In genomic region chr7:32680259-32681173, GRCh38 we compare ENCODE assay signal across 13 cellular contexts.
A peak's percentile ranks its signal among the peaks of the same experiment; 100 is the strongest.
DNase-seq lines count a peak whose midpoint lies in the region; ATAC-seq, FAIRE-seq and TF ChIP-seq lines count a peak whose summit lies in the region.
"Had no signal": no experiment of that assay in that cellular context is flagged by ENCODE, and none has a peak within 500 bp of the region (broad histone marks: within the 10 kb centered on the region; RNA-seq: fewer than 3 reads in every experiment).

No MANE protein-coding gene starts in this region.

- no peaks in the 10 kb centered on the region for H3K79me2 ChIP-seq in GM12878 (ENCODE audit: control insufficient read depth, insufficient read depth, low read length)

- H3K4me3 ChIP-seq in AG10803 (ENCODE audit: low read length) = no peak overlapping the region
- H3K4me3 ChIP-seq in HUES6 (ENCODE audit: low read depth, low read length) = no peak overlapping the region
- no peak overlapping the region for H3K4me3 ChIP-seq in GM12878
- H3K4me3 ChIP-seq in iPS-20b (ENCODE audit: low read length) = peak overlapping the region; percentile 5; the same call in 1 of the 2 replicates
- no peak overlapping the region for H3K4me3 ChIP-seq in adrenal gland

- H3K9ac ChIP-seq in HUES6 (ENCODE audit: low read length) (no peak overlapping the region), GM12878 (ENCODE audit: control insufficient read depth, insufficient read depth, low read length) (no peak overlapping the region), iPS-20b (ENCODE audit: low read depth, low read length) (peak overlapping the region; percentile 65; the same call in 1 of the 2 replicates)

- no peaks in the 10 kb centered on the region for H3K4me1 Mint-ChIP-seq in HFFc6 (ENCODE audit: low read depth)

- 29% methylated on average over 6 of the region's 6 CpGs for WGBS in GM12878 (ENCODE audit: insufficient coverage, insufficient replicate concordance, low lambda C conversion rate, missing lambda C conversion rate)
- WGBS in adrenal gland, 4 donors = 71 to 77% (median 74%) methylated on average over 6 of the region's 6 CpGs

- H3K27me3 ChIP-seq in HUES6 (ENCODE audit: control insufficient read depth, insufficient read depth, low read length) (no peaks in the 10 kb centered on the region), GM12878 (replicated peaks in 1 of 2; ENCODE audit: control insufficient read depth in 2 of 2, insufficient read depth in 2 of 2, low read length in 1 of 2) (no peaks in the 10 kb centered on the region), iPS-20b (ENCODE audit: insufficient read depth, low read length) (no peaks in the 10 kb centered on the region), adrenal gland (no peaks in the 10 kb centered on the region)

- RAD21 ChIA-PET in GM12878 (lab: Charles Lee; ENCODE audit: unreplicated experiment) = no interaction called here

- TF ChIP-seq POLR2A in GM12878 (IDR thresholded peaks at IDR 0.05; ENCODE audit: low read depth, low read length) (no peak), adrenal gland (IDR thresholded peaks at IDR 0.05) (no peak)

- H3K36me3 ChIP-seq in HUES6 (ENCODE audit: control insufficient read depth, insufficient read depth, low read length) (peaks cover 8% of the 10 kb centered on the region; the same call in 1 of the 2 replicates), GM12878 (ENCODE audit: control insufficient read depth in 2 of 2, insufficient read depth in 2 of 2, low read length in 1 of 2) (no peaks in the 10 kb centered on the region), iPS-20b (ENCODE audit: insufficient read depth, low read depth, low read length) (peaks cover 7% of the 10 kb centered on the region; the same call in 1 of the 2 replicates), adrenal gland (replicated peaks in 1 of 2) (no peaks in the 10 kb centered on the region)

- no peak overlapping the region for H3K4me2 ChIP-seq in GM12878 (ENCODE audit: control insufficient read depth, insufficient read depth)

- TF ChIP-seq CTCF in AG10803 (conservative IDR thresholded peaks at IDR 0.05; ENCODE audit: low read length) (no peak), GM12878 (IDR thresholded peaks at IDR 0.05 in 2 of 3, conservative IDR thresholded peaks at IDR 0.05 in 1 of 3; ENCODE audit: control insufficient read depth in 2 of 3, extremely low read depth in 1 of 3, insufficient read depth in 1 of 3, low read depth in 3 of 3, low read length in 3 of 3) (no peak), adrenal gland (IDR thresholded peaks at IDR 0.05) (no peak), HFFc6 (IDR thresholded peaks at IDR 0.05) (no peak)

- peak overlapping the region; percentile 48; the same call in 1 of the 2 replicates for H3K27ac ChIP-seq in HUES6 (ENCODE audit: low read depth, low read length)
- no peak overlapping the region for H3K27ac ChIP-seq in GM12878 (ENCODE audit: control insufficient read depth, insufficient read depth)
- peak overlapping the region; percentile 88 for H3K27ac ChIP-seq in iPS-20b (ENCODE audit: low read length)
- H3K27ac ChIP-seq in adrenal gland = no peak overlapping the region

- POLR2A ChIA-PET in GM12878 (lab: Charles Lee) = no interaction called here

- TF ChIP-seq RAD21 in GM12878 (IDR thresholded peaks at IDR 0.05; ENCODE audit: insufficient read depth, low read depth, low read length) = no peak

- H3K4me3 Mint-ChIP-seq in HFFc6 = no peak overlapping the region

- CTCF ChIA-PET in GM12878 (lab: Yijun Ruan, JAX) = interaction anchor here (1.0 kb wide), 1 partner anchor 165 kb away, joined by 3 read pairs; no protein-coding TSS in a partner anchor

- in situ Hi-C loops in GM12878 (cut with MboI) = no loop called here

- DNase-seq in AG10803 (ENCODE audit: low read depth) (peak; percentile 70), GM12878 (ENCODE audit: low read depth, low spot score) (no peak), adrenal gland (no peak), HFFc6 (no peak)
- DNase-seq: activated CD4-positive, CD25-positive, alpha-beta regulatory T cell; cortex of kidney; NCI-H1694 treated with DMSO at 0.1 percent for 48 hours; RPMI8226 had no signal

- BruUV-seq in GM12878 (replicated peaks; lab: Mats Ljungman, UMichigan) = no TSS peak

- peaks cover 4% of the 10 kb centered on the region; the same call in 1 of the 2 replicates for H3K36me3 Mint-ChIP-seq in HFFc6 (ENCODE audit: low read depth)

- H3K9me3 ChIP-seq in HUES6 (ENCODE audit: control insufficient read depth, insufficient read depth, low read depth, low read length) (peaks cover 14% of the 10 kb centered on the region), GM12878 (replicated peaks; ENCODE audit: control insufficient read depth, insufficient read depth, low read length) (no peaks in the 10 kb centered on the region), iPS-20b (ENCODE audit: insufficient read depth, low read depth, low read length) (peaks cover 8% of the 10 kb centered on the region), adrenal gland (replicated peaks in 1 of 3) (no peaks in the 10 kb centered on the region)

- no peaks in the 10 kb centered on the region for H4K20me1 ChIP-seq in GM12878 (ENCODE audit: control insufficient read depth, insufficient read depth)

- H2AFZ ChIP-seq in GM12878 (ENCODE audit: control insufficient read depth, low read depth, low read length) = no peak overlapping the region

- intact Hi-C loops in GM12878 (cut with micrococcal nuclease; ENCODE audit: unreplicated experiment) (no loop called here), adrenal gland (cut with DNase I) (no loop called here)

- TF ChIP-seq EP300 in GM12878 (IDR thresholded peaks at IDR 0.05; ENCODE audit: borderline replicate concordance in 1 of 2, control insufficient read depth in 1 of 2, low read depth in 2 of 2, low read length in 2 of 2) = no peak

- no peak overlapping the region for H3K27ac Mint-ChIP-seq in HFFc6
- H3K27ac Mint-ChIP-seq: activated T-helper 2 cell treated with anti-CD3 and anti-CD28 coated beads, Interferon-gamma antibody, Interleukin-2, Interleukin-4, amounts not matched to agents 10 μg/mL and 5 μg/mL and 100 μg/mL, durations not matched to agents 14 hours and 24 hours and 36 hours had no signal

- H3K4me1 ChIP-seq in HUES6 (ENCODE audit: control insufficient read depth, insufficient read depth, low read length) (peaks cover 16% of the 10 kb centered on the region; the same call in 1 of the 2 replicates), GM12878 (ENCODE audit: control insufficient read depth, insufficient read depth, low read length) (no peaks in the 10 kb centered on the region), iPS-20b (ENCODE audit: insufficient read depth, low read length) (peaks cover 18% of the 10 kb centered on the region; the same call in 1 of the 2 replicates), adrenal gland (replicated peaks in 1 of 2) (no peaks in the 10 kb centered on the region)

- H3K27me3 Mint-ChIP-seq in HFFc6 (ENCODE audit: insufficient read depth) = no peaks in the 10 kb centered on the region

- peak; percentile 48 for ATAC-seq in GM12878
- no peak for ATAC-seq in HG02759 (IDR thresholded peaks at IDR 0.05; ENCODE audit: unreplicated experiment)
- ATAC-seq in HG02840 (IDR thresholded peaks at IDR 0.05; ENCODE audit: low FRiP score, unreplicated experiment) = no peak

- SMC1A ChIA-PET in GM12878 (lab: Charles Lee; ENCODE audit: uncharacterized antibody, unreplicated experiment) = no interaction called here

- no peak for FAIRE-seq in GM12878 (lab: Jason Lieb, UNC)

- H3K9me3 Mint-ChIP-seq in HFFc6 = no peaks in the 10 kb centered on the region

TF ChIP-seq in GM12878, 131 proteins besides CTCF, POLR2A, EP300 and RAD21 (continues in another document):
- no peak for TF ChIP-seq ZNF687 (IDR thresholded peaks at IDR 0.05)
- no peak for TF ChIP-seq HDGF (IDR thresholded peaks at IDR 0.05)
- no peak for TF ChIP-seq PKNOX1 (IDR thresholded peaks at IDR 0.05)
- TF ChIP-seq MTA3 (IDR thresholded peaks at IDR 0.05; ENCODE audit: borderline replicate concordance, low read length) = no peak
- TF ChIP-seq NFYA (IDR thresholded peaks at IDR 0.05; ENCODE audit: borderline replicate concordance, low read depth, low read length) = no peak

Comparison
In these comparisons a context has a peak if more than half of its experiments do, and no peak if none do; other contexts are left out.
1. H3K27ac ChIP-seq: peak in HUES6 (single experiment) and iPS-20b (single experiment); none in GM12878 (single experiment) and adrenal gland (0 of 5).